8 cellular contexts compared by ENCODE assay signal in the genomic region with DNA sequence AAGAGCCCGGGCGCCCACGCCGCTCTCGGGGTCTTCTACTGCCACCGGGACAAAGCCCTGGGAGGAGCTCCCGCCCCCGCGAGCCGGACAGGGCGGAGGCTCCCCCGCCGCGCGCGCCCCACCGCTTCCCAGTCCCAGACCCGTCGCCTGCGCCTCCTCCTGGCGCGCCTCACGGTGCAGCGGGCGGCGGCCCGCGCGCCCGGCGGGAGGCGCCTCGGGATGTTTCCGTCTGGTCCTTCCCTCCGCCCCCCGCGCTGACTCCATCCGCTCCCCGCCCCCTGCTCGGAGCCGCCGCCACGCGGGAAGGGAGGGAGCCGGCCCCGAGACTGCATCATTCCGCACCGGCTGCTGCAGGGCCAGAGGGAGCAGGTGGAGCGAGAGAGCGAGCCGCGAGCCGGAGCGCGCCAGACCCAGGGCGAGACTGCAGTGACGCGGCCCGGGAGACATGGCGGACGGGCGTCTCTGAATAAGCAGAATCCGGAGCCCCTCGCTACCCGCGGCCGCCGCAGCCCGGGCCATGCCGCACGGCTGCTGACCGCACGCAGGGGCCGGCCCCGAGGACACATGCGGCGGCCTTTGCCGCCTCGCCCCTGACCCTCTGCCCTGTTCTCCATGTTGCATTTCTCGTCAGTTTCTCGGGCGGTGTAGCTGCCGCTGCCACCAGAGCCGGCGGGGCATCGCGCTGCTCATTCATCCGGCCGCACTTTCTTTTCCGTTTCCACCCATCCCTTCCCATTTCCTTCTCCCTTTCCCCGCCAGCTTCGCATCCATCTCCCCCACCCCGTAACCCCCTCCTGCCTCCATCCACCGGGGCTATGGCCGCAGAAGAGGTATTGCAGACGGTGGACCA. TPM values are rescaled to one million over a fixed set of nuclear protein-coding genes. Genes with fewer than 3 reads are reported as not detected.
DNase-seq lines count a peak whose midpoint lies in the region; ATAC-seq and TF ChIP-seq lines count a peak whose summit lies in the region.

A gene (plus strand): TSS at position 331 of the 850 bp plus-strand sequence. CDS start 485 bp downstream, at position 816.

- H3K27me3 ChIP-seq in HUES6 (ENCODE audit: control insufficient read depth, insufficient read depth, low read length): no peaks in the 10 kb centered on the region
- no peaks in the 10 kb centered on the region for H3K27me3 ChIP-seq in PC-3 (ENCODE audit: low read length)
- no peaks in the 10 kb centered on the region for H3K27me3 ChIP-seq in muscle layer of colon (ENCODE audit: control insufficient read depth in 1 of 2, insufficient read depth in 2 of 2, low read length in 2 of 2)

- H2AFZ ChIP-seq in PC-3 (ENCODE audit: low read length): peak within 1 kb of the TSS; percentile 96

- no peaks in the 10 kb centered on the region for H3F3A ChIP-seq in PC-3 (ENCODE audit: low read length, unreplicated experiment)

- peak within 1 kb of the TSS; percentile 94 for H3K27ac Mint-ChIP-seq in activated T-cell treated with anti-CD3 and anti-CD28 coated beads, Interleukin-2, amount 50 U/mL, for 24 hours

- H3K9ac ChIP-seq in HUES6 (ENCODE audit: low read length) (peak within 1 kb of the TSS; percentile 91), PC-3 (ENCODE audit: low read length) (peak within 1 kb of the TSS; percentile 86), muscle layer of colon (ENCODE audit: low read length) (peak within 1 kb of the TSS; percentile 77)

- DNase-seq in DMS 273 (lab: John Stamatoyannopoulos, UW; ENCODE audit: unreplicated experiment) (peak; percentile 94), PC-3 (peak; percentile 75), erythroblast (lab: John Stamatoyannopoulos, UW) (peak; percentile 82 to 90)
- DNase-seq in activated T-cell treated with anti-CD3 and anti-CD28 coated beads, Interleukin-2, amount 50 U/mL, for 24 hours: peak; percentile 86
- peak; percentile 56 for DNase-seq in stimulated activated CD8-positive, alpha-beta memory T cell treated with anti-CD3 and anti-CD28 coated beads, Interleukin-7, amount 100 ng/mL, for 24 hours (ENCODE audit: low read depth)

- peak within 1 kb of the TSS; percentile 91 for H3K4me2 ChIP-seq in PC-3 (ENCODE audit: low read length)

- peaks cover 8% of the 10 kb centered on the region; the same call in 1 of the 2 replicates for H4K20me1 ChIP-seq in PC-3 (ENCODE audit: low read length)

- H3K9me3 ChIP-seq in HUES6 (ENCODE audit: control insufficient read depth, insufficient read depth, low read depth, low read length) (no peaks in the 10 kb centered on the region), PC-3 (ENCODE audit: low read length) (no peaks in the 10 kb centered on the region), muscle layer of colon (ENCODE audit: low read length) (no peaks in the 10 kb centered on the region)

- H3K36me3 Mint-ChIP-seq in activated T-cell treated with anti-CD3 and anti-CD28 coated beads, Interleukin-2, amount 50 U/mL, for 24 hours (ENCODE audit: low read depth): peaks cover 17% of the 10 kb centered on the region

- peak; percentile 53 for TF ChIP-seq POLR2A in erythroblast (IDR thresholded peaks at IDR 0.05; ENCODE audit: low read length)

- peak within 1 kb of the TSS; percentile 87 for H3K4me3 ChIP-seq in HUES6 (ENCODE audit: low read depth, low read length)
- H3K4me3 ChIP-seq in PC-3 (ENCODE audit: low read length): peak within 1 kb of the TSS; percentile 93
- peak within 1 kb of the TSS; percentile 91 to 92 for H3K4me3 ChIP-seq in muscle layer of colon (ENCODE audit: low read depth in 1 of 2, low read length in 2 of 2)

- no peaks in the 10 kb centered on the region for H3K9me3 Mint-ChIP-seq in activated T-cell treated with anti-CD3 and anti-CD28 coated beads, Interleukin-2, amount 50 U/mL, for 24 hours

- CTCF ChIA-PET in PC-3 (lab: Charles Lee): interaction anchor here (0.6 kb wide), 1 partner anchor 46 kb away, joined by 9 read pairs; no protein-coding TSS in a partner anchor

- TF ChIP-seq CTCF in PC-3 (conservative IDR thresholded peaks at IDR 0.05; ENCODE audit: low read depth, low read length): peak; percentile 32; the same call in 1 of the 2 replicates

- H3K4me1 Mint-ChIP-seq in activated T-cell treated with anti-CD3 and anti-CD28 coated beads, Interleukin-2, amount 50 U/mL, for 24 hours (ENCODE audit: low read depth): peaks cover 25% of the 10 kb centered on the region

- H3K9me2 ChIP-seq in PC-3 (replicated peaks; ENCODE audit: low read length): no peaks in the 10 kb centered on the region

- H3K79me2 ChIP-seq in PC-3 (ENCODE audit: low read length): peaks cover 38% of the 10 kb centered on the region

- BruUV-seq in PC-3 (replicated peaks; lab: Mats Ljungman, UMichigan): no TSS peak

- intact Hi-C loops in PC-3 (cut with micrococcal nuclease): loop anchor here (2.0 to 5.0 kb wide), 3 partner anchors 28 to 358 kb away; no protein-coding TSS in a partner anchor

- peaks cover 22% of the 10 kb centered on the region for H3K4me1 ChIP-seq in HUES6 (ENCODE audit: control insufficient read depth, insufficient read depth, low read length)
- peaks cover 13% of the 10 kb centered on the region for H3K4me1 ChIP-seq in PC-3 (ENCODE audit: insufficient read depth, low read length)
- peaks cover 8% of the 10 kb centered on the region for H3K4me1 ChIP-seq in muscle layer of colon (ENCODE audit: insufficient read depth, low read length)

- POLR2A ChIA-PET in PC-3 (lab: Charles Lee; ENCODE audit: unreplicated experiment): interaction anchor here (0.6 kb wide), 1 partner anchor 104 kb away, joined by 3 read pairs; no protein-coding TSS in a partner anchor

- peak within 1 kb of the TSS; percentile 95 for H3K4me3 Mint-ChIP-seq in activated T-cell treated with anti-CD3 and anti-CD28 coated beads, Interleukin-2, amount 50 U/mL, for 24 hours

- H3K36me3 ChIP-seq in HUES6 (ENCODE audit: control insufficient read depth, insufficient read depth, low read length) (peaks cover 7% of the 10 kb centered on the region), PC-3 (ENCODE audit: low read depth, low read length) (no peaks in the 10 kb centered on the region), muscle layer of colon (ENCODE audit: insufficient read depth, low read length) (no peaks in the 10 kb centered on the region)

- H3K27me3 Mint-ChIP-seq in activated T-cell treated with anti-CD3 and anti-CD28 coated beads, Interleukin-2, amount 50 U/mL, for 24 hours: peaks cover 3% of the 10 kb centered on the region

- H3K27ac ChIP-seq in HUES6 (ENCODE audit: low read depth, low read length): peak within 1 kb of the TSS; percentile 96
- peak within 1 kb of the TSS; percentile 66 for H3K27ac ChIP-seq in PC-3 (ENCODE audit: low read length)
- H3K27ac ChIP-seq in muscle layer of colon (ENCODE audit: low read depth, low read length): peak within 1 kb of the TSS; percentile 92

- peak; percentile 78 for ATAC-seq in GM21390 (IDR thresholded peaks at IDR 0.05; ENCODE audit: unreplicated experiment)
- ATAC-seq in PC-3: peak; percentile 82

RNA-seq across cellular contexts. Expression of the gene that starts here (rescaled TPM):
- 9.2 and 15.7 TPM in 2 replicates for total RNA-seq in PC-3 (2014; rRNA removed)

Comparison
In these comparisons a context has a peak if more than half of its experiments do, and no peak if none do; other contexts are left out.
1. Peak in every context shown above with its lines: DNase-seq, ATAC-seq, H3K4me3 ChIP-seq and H3K27ac ChIP-seq.